19 cellular contexts compared by ENCODE assay signal in the genomic region with DNA sequence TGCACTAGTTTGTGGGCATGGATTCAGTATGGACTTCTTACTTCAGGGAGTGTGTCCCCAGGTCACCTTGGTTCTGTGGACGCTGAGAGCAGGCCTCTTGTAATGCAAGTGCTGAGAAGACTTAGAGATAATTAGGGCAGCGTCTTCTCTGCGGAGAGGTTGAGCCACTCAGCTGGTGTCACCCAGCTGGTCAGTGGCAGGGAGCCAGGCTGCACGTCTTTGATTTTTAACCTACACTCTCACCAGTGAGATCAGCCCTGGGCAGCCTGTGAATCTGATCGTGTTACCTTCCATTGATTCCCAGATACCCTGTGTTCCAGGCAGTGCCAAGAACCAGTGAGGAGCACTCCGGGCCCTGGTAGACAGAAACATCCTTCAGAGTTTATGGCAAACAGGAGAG.
A peak's percentile ranks its signal among the peaks of the same experiment; 100 is the strongest.
DNase-seq lines count a peak whose midpoint lies in the region; ATAC-seq and TF ChIP-seq lines count a peak whose summit lies in the region.
"Had no signal": no experiment of that assay in that cellular context is flagged by ENCODE, and none has a peak within 500 bp of the region (broad histone marks: within the 10 kb centered on the region; RNA-seq: fewer than 3 reads in every experiment).

No MANE protein-coding gene starts in this region.

- H3K79me2 ChIP-seq in hepatocyte, result no peaks in the 10 kb centered on the region

- H3K9me3 Mint-ChIP-seq in natural killer cell treated with Interleukin-12 subunit alpha and Interleukin-12 subunit beta and Interleukin-15 and Interleukin-18, amount 100 ng/mL, for 72 hours, result no peaks in the 10 kb centered on the region
- no peaks in the 10 kb centered on the region for H3K9me3 Mint-ChIP-seq in natural killer cell
- H3K9me3 Mint-ChIP-seq: stimulated activated naive CD8-positive, alpha-beta T cell treated with anti-CD3 and anti-CD28 coated beads, Interleukin-15, Interleukin-2, amounts not matched to agents 100 ng/mL and 50 ng/mL, for 24 hours; T-cell had no signal

- H3K9me2 ChIP-seq in hepatocyte (replicated peaks; ENCODE audit: insufficient read depth), result no peaks in the 10 kb centered on the region

- intact Hi-C loops in natural killer cell (cut with micrococcal nuclease), result no loop called here
- intact Hi-C loops in ascending aorta (cut with DNase I), result no loop called here
- intact Hi-C loops in transverse colon (cut with DNase I; ENCODE audit: low total_unique reads), result no loop called here

- ATAC-seq in natural killer cell treated with Interleukin-12 subunit alpha and Interleukin-12 subunit beta and Interleukin-15 and Interleukin-18, amount 100 ng/mL, for 72 hours, result no peak
- no peak for ATAC-seq in natural killer cell
- ATAC-seq: activated CD4-positive, alpha-beta T cell treated with anti-CD3 and anti-CD28 coated beads for 36 hours; HCT116; T-cell had no signal

- no peaks in the 10 kb centered on the region for H3K36me3 Mint-ChIP-seq in natural killer cell treated with Interleukin-12 subunit alpha and Interleukin-12 subunit beta and Interleukin-15 and Interleukin-18, amount 100 ng/mL, for 72 hours
- H3K36me3 Mint-ChIP-seq in natural killer cell, result no peaks in the 10 kb centered on the region
- H3K36me3 Mint-ChIP-seq: IgD-negative memory B cell, memory B cell had no signal

- H3K27me3 ChIP-seq in ascending aorta (no peaks in the 10 kb centered on the region), transverse colon (no peaks in the 10 kb centered on the region), hepatocyte (no peaks in the 10 kb centered on the region)

- H3K36me3 ChIP-seq in ascending aorta (no peaks in the 10 kb centered on the region), transverse colon (no peaks in the 10 kb centered on the region), hepatocyte (replicated peaks; ENCODE audit: insufficient read depth, low read depth) (no peaks in the 10 kb centered on the region)

- H3K4me1 Mint-ChIP-seq in natural killer cell treated with Interleukin-12 subunit alpha and Interleukin-12 subunit beta and Interleukin-15 and Interleukin-18, amount 100 ng/mL, for 72 hours (ENCODE audit: low read depth in 2 of 2), result peaks cover 57 to 61% of the 10 kb centered on the region in 2 donors
- H3K4me1 Mint-ChIP-seq in natural killer cell, result peaks cover 85 to 89% of the 10 kb centered on the region in 2 donors

- TF ChIP-seq EP300 in transverse colon (IDR thresholded peaks at IDR 0.05; ENCODE audit: low read depth), result no peak

- WGBS in transverse colon (ENCODE audit: low coverage in 1 of 2), 2 donors, result 58 to 82% methylated on average over 2 to 6 of the region's 6 CpGs
- 58% methylated on average over 6 of the region's 6 CpGs for WGBS in hepatocyte (ENCODE audit: low lambda C conversion rate, missing lambda C conversion rate)

- H2AFZ ChIP-seq in hepatocyte, result no peak overlapping the region

- H4K20me1 ChIP-seq in hepatocyte (ENCODE audit: insufficient read depth, poor library complexity, severe bottlenecking), result no peaks in the 10 kb centered on the region

- DNase-seq in natural killer cell treated with Interleukin-12 subunit alpha and Interleukin-12 subunit beta and Interleukin-15 and Interleukin-18, amount 100 ng/mL, for 72 hours (ENCODE audit: low spot score), result no peak
- DNase-seq in natural killer cell (no peak), ascending aorta (ENCODE audit: low spot score in 2 of 2) (no peak), mucosa of gallbladder (ENCODE audit: low spot score) (peak; percentile 61), transverse colon (no peak), NCI-H1048 (lab: John Stamatoyannopoulos, UW) (no peak), hepatocyte (ENCODE audit: low spot score) (no peak)
- DNase-seq: activated CD4-positive, alpha-beta T cell treated with anti-CD3 and anti-CD28 coated beads for 36 hours; activated naive CD4-positive, alpha-beta T cell treated with anti-CD3 and anti-CD28 coated beads, Interleukin-2, amount 50 U/mL, for 16 hours; DMS153; GDM1; NCI-H1417 treated with DMSO at 0.1 percent for 48 hours; NCI-H526 treated with DMSO at 0.1 percent for 48 hours; T-cell had no signal

- H3K4me1 ChIP-seq in ascending aorta, result peaks cover 14 to 59% of the 10 kb centered on the region in 2 donors
- peaks cover 17 to 57% (median 37%) of the 10 kb centered on the region in 4 donors for H3K4me1 ChIP-seq in transverse colon
- peaks cover 17% of the 10 kb centered on the region for H3K4me1 ChIP-seq in hepatocyte (ENCODE audit: insufficient read depth)

- H3K4me3 Mint-ChIP-seq in natural killer cell treated with Interleukin-12 subunit alpha and Interleukin-12 subunit beta and Interleukin-15 and Interleukin-18, amount 100 ng/mL, for 72 hours, result no peak overlapping the region
- no peak overlapping the region for H3K4me3 Mint-ChIP-seq in natural killer cell
- H3K4me3 Mint-ChIP-seq: activated CD4-positive, alpha-beta T cell treated with anti-CD3 and anti-CD28 coated beads for 36 hours; IgD-negative memory B cell; memory B cell; stimulated activated naive CD8-positive, alpha-beta T cell treated with anti-CD3 and anti-CD28 coated beads, Interleukin-15, Interleukin-2, amounts not matched to agents 100 ng/mL and 50 ng/mL, for 24 hours; T-cell had no signal

- H3K4me2 ChIP-seq in hepatocyte, result no peak overlapping the region

- H3K4me3 ChIP-seq in ascending aorta (no peak overlapping the region), transverse colon (no peak overlapping the region), hepatocyte (no peak overlapping the region)

- H3K9me3 ChIP-seq in ascending aorta (no peaks in the 10 kb centered on the region), transverse colon (no peaks in the 10 kb centered on the region), hepatocyte (ENCODE audit: low read depth) (no peaks in the 10 kb centered on the region)

- H3K27ac ChIP-seq in ascending aorta, result peak overlapping the region; percentile 18 to 69
- no peak overlapping the region for H3K27ac ChIP-seq in transverse colon
- H3K27ac ChIP-seq in hepatocyte, result no peak overlapping the region
- H3K27ac ChIP-seq: epithelial cell of prostate had no signal

- H3K27me3 Mint-ChIP-seq in natural killer cell treated with Interleukin-12 subunit alpha and Interleukin-12 subunit beta and Interleukin-15 and Interleukin-18, amount 100 ng/mL, for 72 hours, result no peaks in the 10 kb centered on the region
- H3K27me3 Mint-ChIP-seq in natural killer cell (ENCODE audit: low read depth in 2 of 2), result no peaks in the 10 kb centered on the region
- H3K27me3 Mint-ChIP-seq: activated CD4-positive, alpha-beta T cell treated with anti-CD3 and anti-CD28 coated beads for 36 hours; stimulated activated naive CD8-positive, alpha-beta T cell treated with anti-CD3 and anti-CD28 coated beads, Interleukin-15, Interleukin-2, amounts not matched to agents 100 ng/mL and 50 ng/mL, for 24 hours had no signal

- TF ChIP-seq POLR2A in transverse colon (IDR thresholded peaks at IDR 0.05), result no peak

- in situ Hi-C loops in transverse colon (cut with MboI; ENCODE audit: low pct_ligation_motif_present in 1 of 4, low pct_unique_long_range_greater_than_20kb in 1 of 4, low sequenced_read_pairs in 3 of 4), result no loop called here

- H3K27ac Mint-ChIP-seq in natural killer cell treated with Interleukin-12 subunit alpha and Interleukin-12 subunit beta and Interleukin-15 and Interleukin-18, amount 100 ng/mL, for 72 hours, result peak overlapping the region; percentile 3 to 85
- peak overlapping the region in 1 of 2 donors; percentile 51 for H3K27ac Mint-ChIP-seq in natural killer cell
- H3K27ac Mint-ChIP-seq: activated CD4-positive, alpha-beta T cell treated with anti-CD3 and anti-CD28 coated beads for 36 hours; IgD-negative memory B cell; memory B cell; stimulated activated naive CD8-positive, alpha-beta T cell treated with anti-CD3 and anti-CD28 coated beads, Interleukin-15, Interleukin-2, amounts not matched to agents 100 ng/mL and 50 ng/mL, for 24 hours; T-cell had no signal

- no peak for TF ChIP-seq CTCF in natural killer cell (IDR thresholded peaks at IDR 0.05)
- no peak for TF ChIP-seq CTCF in ascending aorta (IDR thresholded peaks at IDR 0.05)
- TF ChIP-seq CTCF in transverse colon (IDR thresholded peaks at IDR 0.05), result no peak
- no peak for TF ChIP-seq CTCF in hepatocyte (IDR thresholded peaks at IDR 0.05; ENCODE audit: poor library complexity)

Comparison
In these comparisons a context has a peak if more than half of its experiments do, and no peak if none do; other contexts are left out.
1. H3K27ac ChIP-seq: peak in ascending aorta (2 of 2); none in transverse colon (0 of 4) and hepatocyte (single experiment).